Comparison of ENCODE assay signal across 8 cellular contexts in genomic region chr17:40355123-40355803, GRCh38. TPM values are rescaled to one million over a fixed set of nuclear protein-coding genes. Genes with fewer than 3 reads are reported as not detected.
DNase-seq lines count a peak whose midpoint lies in the region; ATAC-seq and TF ChIP-seq lines count a peak whose summit lies in the region.

No MANE protein-coding gene starts in this region.

- H3K4me1 Mint-ChIP-seq in activated CD4-positive, alpha-beta memory T cell treated with anti-CD3 and anti-CD28 coated beads for 36 hours (ENCODE audit: low read depth) = peaks cover 17% of the 10 kb centered on the region

- H3K27ac Mint-ChIP-seq in activated CD4-positive, alpha-beta memory T cell treated with anti-CD3 and anti-CD28 coated beads for 36 hours = no peak overlapping the region

- H3K36me3 ChIP-seq in mucosa of descending colon (ENCODE audit: low read depth) = peaks cover 11% of the 10 kb centered on the region

- DNase-seq in DMS 273 (lab: John Stamatoyannopoulos, UW; ENCODE audit: unreplicated experiment) (peak; percentile 86), DMS 273 treated with DMSO at 0.1 percent for 48 hours (lab: John Stamatoyannopoulos, UW) (no peak), NCI-H1930 (lab: John Stamatoyannopoulos, UW) (peak; percentile 15 to 28), ecto neural progenitor cell (ENCODE audit: low spot score) (peak; percentile 96), mucosa of descending colon (peak; percentile 77 to 88 (median 85)), amniotic stem cell (lab: John Stamatoyannopoulos, UW) (no peak)
- DNase-seq in activated CD4-positive, alpha-beta memory T cell treated with anti-CD3 and anti-CD28 coated beads for 36 hours = peak; percentile 83
- peak; percentile 40 to 50 for DNase-seq in stimulated activated CD8-positive, alpha-beta memory T cell treated with anti-CD3 and anti-CD28 coated beads, Interleukin-4, amount 100 ng/mL, for 4 hours (ENCODE audit: low read depth in 2 of 2, low spot score in 1 of 2)

- H3K9me3 ChIP-seq in mucosa of descending colon = no peaks in the 10 kb centered on the region

- no peak overlapping the region for H3K4me3 Mint-ChIP-seq in activated CD4-positive, alpha-beta memory T cell treated with anti-CD3 and anti-CD28 coated beads for 36 hours

- H3K36me3 Mint-ChIP-seq in activated CD4-positive, alpha-beta memory T cell treated with anti-CD3 and anti-CD28 coated beads for 36 hours = peaks cover 12% of the 10 kb centered on the region

- no peaks in the 10 kb centered on the region for H3K9me3 Mint-ChIP-seq in activated CD4-positive, alpha-beta memory T cell treated with anti-CD3 and anti-CD28 coated beads for 36 hours

- no peaks in the 10 kb centered on the region for H3K27me3 Mint-ChIP-seq in activated CD4-positive, alpha-beta memory T cell treated with anti-CD3 and anti-CD28 coated beads for 36 hours

- POLR2A ChIA-PET in activated CD4-positive, alpha-beta memory T cell treated with anti-CD3 and anti-CD28 coated beads for 36 hours (lab: Charles Lee) = interaction anchor here (1.0 to 1.2 kb wide), 3 partner anchors 45 to 52 kb away, joined by 3 to 4 read pairs (median 4); no protein-coding TSS in a partner anchor

- CTCF ChIA-PET in activated CD4-positive, alpha-beta memory T cell treated with anti-CD3 and anti-CD28 coated beads for 36 hours (lab: Charles Lee) = interaction anchor here (0.6 to 9.9 kb wide), 46 partner anchors 10 to 242 kb away, joined by 3 to 241 read pairs (median 5); partner anchors contain the start of genes CDC6, RARA and WIPF2

- peak; percentile 87 for TF ChIP-seq CTCF in mucosa of descending colon (IDR thresholded peaks at IDR 0.05)

- H3K4me3 ChIP-seq in mucosa of descending colon = no peak overlapping the region

- intact Hi-C loops in activated CD4-positive, alpha-beta memory T cell treated with anti-CD3 and anti-CD28 coated beads for 36 hours (cut with micrococcal nuclease) = loop anchor here (1.0 to 5.0 kb wide), 4 partner anchors 38 to 152 kb away; no protein-coding TSS in a partner anchor
- intact Hi-C loops in mucosa of descending colon (cut with DNase I, micrococcal nuclease) = loop anchor here (2.0 to 10.0 kb wide), 3 partner anchors 52 to 60 kb away; partner anchors contain the start of gene TOP2A (in 1 of the 2)

- peak; percentile 74 for ATAC-seq in mucosa of descending colon

- H3K4me1 ChIP-seq in mucosa of descending colon (ENCODE audit: low read depth) = peaks cover 4% of the 10 kb centered on the region

RNA-seq across cellular contexts. Expression of gene GJD3, which starts 9.3 kb away (rescaled TPM):
- under 1 TPM in 1 of 2 experiments, not detected in 1; 0.27 TPM for total RNA-seq in activated CD4-positive, alpha-beta memory T cell treated with anti-CD3 and anti-CD28 coated beads for 36 hours
- total RNA-seq in mucosa of descending colon = 1 to 10 TPM in 2 of 3 donors, under 1 TPM in 1; 0.81 to 1.4 (median 1.2) TPM

RNA-seq across cellular contexts. Expression of gene RARA, which starts 46.3 kb away (rescaled TPM):
- 10 to 100 TPM; 31.2 TPM for total RNA-seq in activated CD4-positive, alpha-beta memory T cell treated with anti-CD3 and anti-CD28 coated beads for 36 hours
- 10 to 100 TPM; 42.2 to 51.2 (median 49.6) TPM for total RNA-seq in mucosa of descending colon

Comparison
In these comparisons a context has a peak if more than half of its experiments do, and no peak if none do; other contexts are left out.
1. DNase-seq: peak in DMS 273 (single experiment), NCI-H1930 (2 of 2), activated CD4-positive, alpha-beta memory T cell treated with anti-CD3 and anti-CD28 coated beads for 36 hours (single experiment), ecto neural progenitor cell (single experiment), mucosa of descending colon (3 of 3) and stimulated activated CD8-positive, alpha-beta memory T cell treated with anti-CD3 and anti-CD28 coated beads, Interleukin-4, amount 100 ng/mL, for 4 hours (2 of 2); none in DMS 273 treated with DMSO at 0.1 percent for 48 hours (single experiment) and amniotic stem cell (single experiment).